In the genomic region with DNA sequence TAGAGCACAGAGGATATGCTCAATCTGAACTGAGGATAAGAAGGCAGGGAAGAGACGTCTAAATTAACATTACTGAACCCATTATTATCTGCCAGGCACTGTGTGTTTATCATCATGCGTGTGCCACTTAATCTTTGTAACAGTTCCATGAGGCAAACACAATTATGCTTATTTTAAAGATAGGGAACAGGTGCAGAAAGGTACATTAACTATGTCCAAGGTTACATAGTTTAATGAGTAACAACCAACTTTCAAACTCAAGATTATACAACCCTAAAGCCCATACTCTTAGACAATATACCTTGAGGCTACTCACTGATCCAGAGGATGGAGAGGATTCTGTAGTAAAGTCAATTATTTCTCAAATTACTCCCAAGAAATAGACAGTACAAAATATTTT, we compare ENCODE assay signal across 27 cellular contexts. TPM values are rescaled to one million over a fixed set of nuclear protein-coding genes. Genes with fewer than 3 reads are reported as not detected.
"Had no signal": no experiment of that assay in that cellular context is flagged by ENCODE, and none has a peak within 500 bp of the region (broad histone marks: within the 10 kb centered on the region; RNA-seq: fewer than 3 reads in every experiment).

No MANE protein-coding gene starts in this region.

- ATAC-seq: naive thymus-derived CD8-positive, alpha-beta T cell; sciatic nerve had no signal

- H3K27ac ChIP-seq: ovary, prostate gland, tibial artery, uterus had no signal

- DNase-seq: colonic mucosa; dermis blood vessel endothelial cell; effector CD4-positive, alpha-beta T cell; endodermal cell; foreskin melanocyte; head of caudate nucleus; hippocampal formation; mammary epithelial cell; naive thymus-derived CD8-positive, alpha-beta T cell; nucleus accumbens; ovary; retina; stimulated activated CD4-positive, alpha-beta T cell treated with anti-CD3 and anti-CD28 coated beads, Interleukin-2, amount 100 ng/mL, for 24 hours; stimulated activated CD4-positive, alpha-beta T cell treated with anti-CD3 and anti-CD28 coated beads, Interleukin-4, amount 100 ng/mL, for 4 hours; stimulated activated naive CD4-positive, alpha-beta T cell treated with Interleukin-2 at 50 U/mL for 16 hours; tibial artery; upper lobe of left lung; uterus had no signal

- H3K9me3 ChIP-seq: colonic mucosa, ovary, prostate gland, tibial artery, upper lobe of left lung, uterus had no signal

- H3K27me3 ChIP-seq: colonic mucosa, ovary, tibial artery, upper lobe of left lung, uterus had no signal

- H3K4me3 Mint-ChIP-seq: endodermal cell; naive thymus-derived CD8-positive, alpha-beta T cell had no signal

- H3K4me3 ChIP-seq: colonic mucosa, ovary, prostate gland, tibial artery, upper lobe of left lung, uterus had no signal

- H3K4me1 ChIP-seq: colonic mucosa, uterus had no signal

- H3K36me3 ChIP-seq: ovary, uterus had no signal

- H3K27me3 Mint-ChIP-seq: naive thymus-derived CD8-positive, alpha-beta T cell had no signal

- H3K9me3 Mint-ChIP-seq: endodermal cell; naive thymus-derived CD8-positive, alpha-beta T cell; neural crest cell had no signal

RNA-seq across cellular contexts. Expression of gene STH, which starts 43.2 kb away (rescaled TPM):
- total RNA-seq: colonic mucosa; dermis blood vessel endothelial cell; endodermal cell; kidney epithelial cell; liver; mammary epithelial cell; mesenteric fat pad; mononuclear cell; naive thymus-derived CD8-positive, alpha-beta T cell; neural crest cell; ovary; prostate gland; sciatic nerve; skeletal muscle tissue; upper lobe of left lung; uterus had no signal
- polyA plus RNA-seq: esophagus; liver; mammary epithelial cell; naive thymus-derived CD8-positive, alpha-beta T cell; ovary had no signal
